ENCODE assay signal across 8 cellular contexts in the genomic region with DNA sequence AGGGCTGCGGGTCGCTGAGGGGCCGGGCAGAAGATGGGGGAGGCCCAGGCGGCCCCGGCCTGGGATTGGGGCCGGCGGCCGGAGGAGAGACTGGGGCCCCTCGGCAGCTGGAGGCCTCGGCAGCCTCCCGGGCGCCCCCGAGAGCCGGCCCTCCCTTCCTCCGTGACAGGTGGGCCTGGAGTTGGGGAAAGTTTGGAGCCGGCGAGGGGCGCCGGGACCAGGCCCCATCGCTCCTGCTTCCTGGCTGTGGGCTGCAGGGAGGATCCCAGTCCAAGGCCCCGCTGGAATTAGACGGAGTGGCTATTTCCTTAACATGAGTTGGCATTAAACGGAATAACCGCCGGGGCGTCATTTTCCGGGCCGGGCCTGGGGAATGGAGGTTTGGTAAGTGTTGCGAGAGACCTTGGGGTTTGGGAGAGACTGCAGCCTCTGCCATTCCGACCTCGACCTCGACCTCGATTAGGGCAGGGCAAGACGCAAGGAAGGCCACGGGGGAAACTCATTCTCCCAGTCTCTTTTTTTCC. TPM values are rescaled to one million over a fixed set of nuclear protein-coding genes. Genes with fewer than 3 reads are reported as not detected.
DNase-seq lines count a peak whose midpoint lies in the region; ATAC-seq and TF ChIP-seq lines count a peak whose summit lies in the region.
"Not testable (repeated sequence)": the region's sequence is repeated elsewhere in the genome, so short reads cannot be mapped to it uniquely, and the experiment has no call there.

No MANE protein-coding gene starts in this region.

- not testable (repeated sequence) for H4K8ac ChIP-seq in mesendoderm (ENCODE audit: low read depth, low read length)

- peak overlapping the region; percentile 83 for H3K9ac ChIP-seq in mesendoderm (ENCODE audit: low read length)

- H3K36me3 Mint-ChIP-seq in T-cell, result not testable (repeated sequence)

- H3K23ac ChIP-seq in mesendoderm (ENCODE audit: low read length), result peak overlapping the region; percentile 80

- not testable (repeated sequence) for H2BK5ac ChIP-seq in mesendoderm (ENCODE audit: low read length)

- H2BK120ac ChIP-seq in mesendoderm (ENCODE audit: low read depth, low read length), result not testable (repeated sequence)

- peak overlapping the region; percentile 99 for H3K18ac ChIP-seq in mesendoderm (ENCODE audit: low read length)

- not testable (repeated sequence) for H3K36me3 ChIP-seq in mesendoderm (ENCODE audit: control insufficient read depth, insufficient read depth, low read length)

- ATAC-seq in GM19395 (IDR thresholded peaks at IDR 0.05; ENCODE audit: unreplicated experiment), result peak; percentile 29
- not testable (repeated sequence) for ATAC-seq in T-cell (replicated peaks in 1 of 4)

- H3K79me2 ChIP-seq in mesendoderm (ENCODE audit: control insufficient read depth, insufficient read depth, low read length), result peaks cover 14% of the 10 kb centered on the region

- CTCF ChIA-PET in AG04449 (lab: Yijun Ruan, JAX); T-cell (lab: Charles Lee): not testable (repeated sequence)

- no CpG with 5 or more reads among the region's 35 CpGs for WGBS in mesendoderm (ENCODE audit: extremely low coverage, insufficient coverage, low lambda C conversion rate)

- not testable (repeated sequence) for H2BK15ac ChIP-seq in mesendoderm (replicated peaks; ENCODE audit: low read depth)

- H3K56ac ChIP-seq in mesendoderm (ENCODE audit: low read length), result peak overlapping the region; percentile 85

- H3K9me3 Mint-ChIP-seq in T-cell, result not testable (repeated sequence)

- H3K4me3 Mint-ChIP-seq in T-cell, result peak overlapping the region; percentile 84 to 88 (median 86)

- H3K27me3 ChIP-seq in mesendoderm (ENCODE audit: insufficient read depth, low read length, poor library complexity), result not testable (repeated sequence)

- H3K4me1 ChIP-seq in mesendoderm (ENCODE audit: control insufficient read depth, low read depth, low read length), result not testable (repeated sequence)

- in situ Hi-C loops in KBM-7 (cut with MboI; ENCODE audit: low pct_unique_long_range_greater_than_20kb, low sequenced_read_pairs), result not testable (repeated sequence)

- POLR2A ChIA-PET in AG04449 (lab: Yijun Ruan, JAX); T-cell (lab: Charles Lee): not testable (repeated sequence)

- peak overlapping the region; percentile 92 to 93 for H3K27ac Mint-ChIP-seq in T-cell

- peaks cover 35 to 46% (median 46%) of the 10 kb centered on the region in 3 donors for H3K4me1 Mint-ChIP-seq in T-cell

- not testable (repeated sequence) for H3K27me3 Mint-ChIP-seq in T-cell

- not testable (repeated sequence) for H4K5ac ChIP-seq in mesendoderm (ENCODE audit: low read length)

- not testable (repeated sequence) for H3K79me1 ChIP-seq in mesendoderm (ENCODE audit: low read length)

- H2AK5ac ChIP-seq in mesendoderm (ENCODE audit: low read length), result not testable (repeated sequence)

- not testable (repeated sequence) for DNase-seq in AG04449 (ENCODE audit: low read depth, low spot score)
- DNase-seq in KBM-7 (peak; percentile 59), T-cell (peak in 29 of 34 experiments; percentile 1 to 45 (median 17)), fibroblast of gingiva (ENCODE audit: low read depth) (peak; percentile 22), mesendoderm (peak; percentile 62)
- peak; percentile 34 for DNase-seq in activated naive CD4-positive, alpha-beta T cell treated with anti-CD3 and anti-CD28 coated beads, Interleukin-2, amount 50 U/mL, for 16 hours
- peak; percentile 7 to 14 for DNase-seq in stimulated activated CD4-positive, alpha-beta T cell treated with anti-CD3 and anti-CD28 coated beads, Interleukin-15, amount 100 ng/mL, for 48 hours (ENCODE audit: low read depth in 2 of 2)

- not testable (repeated sequence) for TF ChIP-seq CTCF in AG04449 (IDR thresholded peaks at IDR 0.05; ENCODE audit: insufficient read depth, low read length, missing control alignments)

- peak overlapping the region; percentile 57 for H3K27ac ChIP-seq in mesendoderm (ENCODE audit: low read depth, low read length)

- H3K4me2 ChIP-seq in mesendoderm (ENCODE audit: low read length), result peak overlapping the region; percentile 54

- peak overlapping the region; percentile 99 for H3K4ac ChIP-seq in mesendoderm (ENCODE audit: low read depth, low read length)

- H3K4me3 ChIP-seq in AG04449 (ENCODE audit: low read depth, low read length) (peak overlapping the region; percentile 76), mesendoderm (ENCODE audit: low read length) (peak overlapping the region; percentile 68)

RNA-seq across cellular contexts. Expression of a gene that starts 55.5 kb away (rescaled TPM):
- total RNA-seq in T-cell, result 10 to 100 TPM; 17.7 to 29.9 (median 26.1) TPM
- 28.8 TPM for polyA plus RNA-seq in mesendoderm (2013, experiment 1 of 2)
- polyA plus RNA-seq in mesendoderm (2013, experiment 2 of 2), result 27.4 TPM
